10 cellular contexts compared by ENCODE assay signal in genomic region chr22:30277547-30278344, GRCh38. TPM values are rescaled to one million over a fixed set of nuclear protein-coding genes. Genes with fewer than 3 reads are reported as not detected.
DNase-seq lines count a peak whose midpoint lies in the region; ATAC-seq, FAIRE-seq and TF ChIP-seq lines count a peak whose summit lies in the region.
"Had no signal": no experiment of that assay in that cellular context is flagged by ENCODE, and none has a peak within 500 bp of the region (broad histone marks: within the 10 kb centered on the region; RNA-seq: fewer than 3 reads in every experiment).

No MANE protein-coding gene starts in this region.

- TF ChIP-seq EP300 in H1 (IDR thresholded peaks at IDR 0.05; ENCODE audit: borderline replicate concordance in 1 of 2, low read depth in 2 of 2, low read length in 2 of 2): no peak

- TF ChIP-seq CTCF in H1 (IDR thresholded peaks at IDR 0.05; ENCODE audit: control extremely low read depth in 1 of 3, insufficient read depth in 1 of 3, low read depth in 1 of 3, low read length in 3 of 3) (no peak), nephron (IDR thresholded peaks at IDR 0.05; ENCODE audit: unreplicated experiment in 3 of 3) (no peak), MM.1S (IDR thresholded peaks at IDR 0.05; ENCODE audit: low read length) (no peak)

- ATAC-seq in GM19351 (IDR thresholded peaks at IDR 0.05; ENCODE audit: unreplicated experiment) (no peak), GM18519 (IDR thresholded peaks at IDR 0.05; ENCODE audit: low FRiP score, unreplicated experiment) (no peak)
- ATAC-seq: activated T-cell treated with anti-CD3 and anti-CD28 coated beads, Interleukin-2, amount 50 U/mL, for 4 hours had no signal

- no peaks in the 10 kb centered on the region for H3K79me1 ChIP-seq in H1 (ENCODE audit: low read depth, low read length)

- no peak overlapping the region for H3K4ac ChIP-seq in H1 (replicated peaks; ENCODE audit: insufficient read length, low read depth, low read length)

- no peak overlapping the region for H3K23ac ChIP-seq in H1 (ENCODE audit: insufficient read length)

- no peaks in the 10 kb centered on the region for H3K9me3 Mint-ChIP-seq in nephron
- H3K9me3 Mint-ChIP-seq: activated T-cell treated with anti-CD3 and anti-CD28 coated beads, Interleukin-2, amount 50 U/mL, for 4 hours had no signal

- H2BK15ac ChIP-seq in H1 (ENCODE audit: low read length): no peak overlapping the region; the same call in 1 of the 2 replicates

- H4K20me1 ChIP-seq in H1 (replicated peaks in 1 of 2; ENCODE audit: control insufficient read depth in 1 of 2, insufficient read depth in 2 of 2, low read length in 2 of 2): no peaks in the 10 kb centered on the region
- no peaks in the 10 kb centered on the region for H4K20me1 ChIP-seq in MM.1S (ENCODE audit: insufficient read depth, low read length)

- H3K9ac ChIP-seq in H1 (replicated peaks in 1 of 4; ENCODE audit: extremely low read depth in 1 of 4, low read depth in 3 of 4, low read length in 3 of 4) (no peak overlapping the region), MM.1S (ENCODE audit: low read length) (no peak overlapping the region)

- H3K27ac ChIP-seq in H1 (ENCODE audit: low read depth, low read length) (no peak overlapping the region), MM.1S (ENCODE audit: low read length) (no peak overlapping the region)

- no peaks in the 10 kb centered on the region for H3K36me3 Mint-ChIP-seq in nephron (ENCODE audit: low read depth)

- TF ChIP-seq POLR2A in H1 (IDR thresholded peaks at IDR 0.05; ENCODE audit: control extremely low read depth in 1 of 2, low read depth in 2 of 2, low read length in 2 of 2): no peak

- no peaks in the 10 kb centered on the region; the same call in 1 of the 2 replicates for H3K23me2 ChIP-seq in H1 (ENCODE audit: low read depth, low read length)

- no peak for TF ChIP-seq RAD21 in H1 (IDR thresholded peaks at IDR 0.05 in 1 of 2, conservative IDR thresholded peaks at IDR 0.05 in 1 of 2; ENCODE audit: low read depth in 2 of 2, low read length in 2 of 2)

- H4K91ac ChIP-seq in H1 (replicated peaks; ENCODE audit: insufficient read length, low read length): peak overlapping the region; percentile 79

- peak overlapping the region; percentile 62; the same call in 1 of the 2 replicates for H3K18ac ChIP-seq in H1 (ENCODE audit: extremely low read depth, low read length)

- H3K4me1 Mint-ChIP-seq in nephron: peaks cover 16% of the 10 kb centered on the region

- no peak overlapping the region for H2AFZ ChIP-seq in H1 (ENCODE audit: low read length)
- no peak overlapping the region for H2AFZ ChIP-seq in MM.1S (ENCODE audit: low read length)

- peak overlapping the region; percentile 13 to 37; a peak in 1 of 4 replicates for H3K4me2 ChIP-seq in H1 (ENCODE audit: insufficient read depth in 1 of 2, low read depth in 2 of 2, low read length in 2 of 2)
- H3K4me2 ChIP-seq in MM.1S (ENCODE audit: low read depth, low read length): no peak overlapping the region

- H2BK5ac ChIP-seq in H1 (ENCODE audit: low read depth, low read length): peak overlapping the region; percentile 80; the same call in 1 of the 2 replicates

- H2BK12ac ChIP-seq in H1 (ENCODE audit: low read depth, low read length): peak overlapping the region; percentile 29; the same call in 1 of the 2 replicates

- WGBS in H1 (ENCODE audit: extremely low coverage in 1 of 2, insufficient coverage in 1 of 2, insufficient read length in 1 of 2, insufficient replicate concordance in 2 of 2, low coverage in 1 of 2, low lambda C conversion rate in 2 of 2, missing lambda C conversion rate in 1 of 2), 2 experiments: 86% methylated on average over 14 of the region's 14 CpGs; no CpG with 5 or more reads in 1 of the 2 experiments

- H3K9me2 ChIP-seq in MM.1S (replicated peaks; ENCODE audit: insufficient read depth, low read length): no peaks in the 10 kb centered on the region

- no peak for FAIRE-seq in H1 (lab: Jason Lieb, UNC)

- POLR2A ChIA-PET in H1 (lab: Charles Lee; ENCODE audit: partially characterized antibody): interaction anchor here (1.1 to 1.2 kb wide), 4 partner anchors 11 to 119 kb away, joined by 3 to 4 read pairs (median 3); partner anchors contain the start of genes CASTOR1 and SEC14L2

- H4K8ac ChIP-seq in H1 (ENCODE audit: extremely low read depth, insufficient read depth, low read length): no peak overlapping the region

- H2BK120ac ChIP-seq in H1 (replicated peaks; ENCODE audit: low read depth, low read length): no peak overlapping the region

- H3K56ac ChIP-seq in H1 (replicated peaks; ENCODE audit: insufficient read length, low read depth, low read length): no peak overlapping the region

- CTCF ChIA-PET in H1 (lab: Charles Lee; ENCODE audit: partially characterized antibody): interaction anchor here (0.9 to 5.3 kb wide), 7 partner anchors 10 to 91 kb away, joined by 3 to 35 read pairs (median 6); partner anchors contain the start of genes CASTOR1 and TBC1D10A

- DNase-seq in CD1c-positive myeloid dendritic cell (ENCODE audit: extremely low spot score) (peak; percentile 64), NCI-H226 (peak; percentile 26), H1 (ENCODE audit: low read depth in 1 of 2, low spot score in 2 of 2) (no peak), NCI-H510A (lab: John Stamatoyannopoulos, UW) (no peak), MM.1S (no peak)
- DNase-seq: activated T-cell treated with anti-CD3 and anti-CD28 coated beads, Interleukin-2, amount 50 U/mL, for 4 hours; NCI-H1092 treated with DMSO at 0.1 percent for 48 hours had no signal

- no peak overlapping the region for H2AK5ac ChIP-seq in H1 (ENCODE audit: low read depth, low read length)

- H3K79me2 ChIP-seq in H1 (ENCODE audit: control insufficient read depth in 1 of 2, insufficient read depth in 2 of 2, low read length in 2 of 2) (no peaks in the 10 kb centered on the region), MM.1S (ENCODE audit: low read length) (no peaks in the 10 kb centered on the region)

- H3K36me3 ChIP-seq in H1 (ENCODE audit: control insufficient read depth in 2 of 4, insufficient read depth in 4 of 4, low read length in 3 of 4) (no peaks in the 10 kb centered on the region), MM.1S (replicated peaks; ENCODE audit: insufficient read depth, low read length) (no peaks in the 10 kb centered on the region)

- H3K4me3 ChIP-seq in H1 (ENCODE audit: extremely low read depth in 1 of 4, insufficient read depth in 2 of 4, low read depth in 3 of 4, low read length in 4 of 4) (no peak overlapping the region), MM.1S (ENCODE audit: low read length) (no peak overlapping the region)

- no peak overlapping the region for H4K5ac ChIP-seq in H1 (ENCODE audit: insufficient read length, low read depth, low read length)

- no peak overlapping the region for H3K14ac ChIP-seq in H1 (ENCODE audit: insufficient read length)

- H3K27me3 Mint-ChIP-seq in nephron (ENCODE audit: low read depth): peaks cover 4% of the 10 kb centered on the region

- H2BK20ac ChIP-seq in H1 (ENCODE audit: low read length): no peak overlapping the region; the same call in 1 of the 2 replicates

- no peaks in the 10 kb centered on the region for H3F3A ChIP-seq in MM.1S (ENCODE audit: insufficient read depth, low read length)

- no peaks in the 10 kb centered on the region for H3K9me3 ChIP-seq in H1 (ENCODE audit: insufficient read depth in 2 of 2, low read depth in 1 of 2, low read length in 1 of 2)
- H3K9me3 ChIP-seq in MM.1S (replicated peaks; ENCODE audit: insufficient read depth, low read length): no peaks in the 10 kb centered on the region

- no peaks in the 10 kb centered on the region; a peak in 1 of 7 replicates for H3K27me3 ChIP-seq in H1 (replicated peaks in 1 of 4; ENCODE audit: control insufficient read depth in 3 of 4, extremely low read depth in 1 of 4, insufficient read depth in 3 of 4, low read length in 3 of 4)
- H3K27me3 ChIP-seq in MM.1S (replicated peaks; ENCODE audit: insufficient read depth, low read length): peaks cover 24% of the 10 kb centered on the region

- peak overlapping the region; percentile 60 to 91 (median 69) for H3K27ac Mint-ChIP-seq in nephron

- H3K4me1 ChIP-seq in H1 (replicated peaks in 1 of 4; ENCODE audit: control insufficient read depth in 3 of 4, insufficient read depth in 4 of 4, low read length in 3 of 4) (peaks cover 0 to 10% (median 3%) of the 10 kb centered on the region in 4 experiments; a peak in 3 of 7 replicates), MM.1S (ENCODE audit: low read length) (peaks cover 3% of the 10 kb centered on the region; the same call in 1 of the 2 replicates)

- H3K4me3 Mint-ChIP-seq in nephron: no peak overlapping the region
- H3K4me3 Mint-ChIP-seq: activated T-cell treated with anti-CD3 and anti-CD28 coated beads, Interleukin-2, amount 50 U/mL, for 4 hours had no signal

RNA-seq across cellular contexts. Expression of gene OSM, which starts 11.1 kb away (rescaled TPM):
- total RNA-seq in H1 (2021; fragmentation: NEBNext Ultra II Directional; extraction: Animal tissue kit (Norgen Biotek cat#: 25700)): not detected in 2 replicates
- polyA plus RNA-seq in H1 (2011; rRNA removed): not detected in 2 replicates
- not detected for polyA plus RNA-seq in H1 (2011; cell fraction: cytosol; rRNA removed)
- polyA plus RNA-seq in H1 (2011; cell fraction: nucleus; rRNA removed): not detected
- not detected in 4 replicates for polyA plus RNA-seq in H1 (2012, experiment 1 of 2)
- not detected for polyA plus RNA-seq in H1 (2012, experiment 2 of 2)
- polyA plus RNA-seq in H1 (2013, experiment 1 of 2): not detected
- not detected for polyA plus RNA-seq in H1 (2013, experiment 2 of 2)
- not detected in 2 replicates for polyA minus RNA-seq in H1 (2011; rRNA and poly(A)+ RNA removed)
- polyA minus RNA-seq in H1 (2011; cell fraction: cytosol; rRNA and poly(A)+ RNA removed): not detected
- polyA minus RNA-seq in H1 (2011; cell fraction: nucleus; rRNA and poly(A)+ RNA removed): not detected

RNA-seq across cellular contexts. Expression of gene CASTOR1, which starts 11.6 kb away (rescaled TPM):
- 8.4 and 10.3 TPM in 2 replicates for total RNA-seq in H1 (2021; fragmentation: NEBNext Ultra II Directional; extraction: Animal tissue kit (Norgen Biotek cat#: 25700))
- polyA plus RNA-seq in H1 (2011; rRNA removed): 36.0 and 44.6 TPM in 2 replicates
- polyA plus RNA-seq in H1 (2011; cell fraction: cytosol; rRNA removed): 22.6 TPM
- 27.5 TPM for polyA plus RNA-seq in H1 (2011; cell fraction: nucleus; rRNA removed)
- 3.7 to 12.4 TPM (median 11.3 TPM) in 4 replicates for polyA plus RNA-seq in H1 (2012, experiment 1 of 2)
- polyA plus RNA-seq in H1 (2012, experiment 2 of 2): 10.9 TPM
- polyA plus RNA-seq in H1 (2013, experiment 1 of 2): 9.5 TPM
- 10.2 TPM for polyA plus RNA-seq in H1 (2013, experiment 2 of 2)
- polyA minus RNA-seq in H1 (2011; rRNA and poly(A)+ RNA removed): 8.2 and 8.5 TPM in 2 replicates
- polyA minus RNA-seq in H1 (2011; cell fraction: cytosol; rRNA and poly(A)+ RNA removed): 3.8 TPM
- 8.7 TPM for polyA minus RNA-seq in H1 (2011; cell fraction: nucleus; rRNA and poly(A)+ RNA removed)

RNA-seq across cellular contexts. Expression of gene LIF, which starts 31.2 kb away (rescaled TPM):
- total RNA-seq in H1 (2021; fragmentation: NEBNext Ultra II Directional; extraction: Animal tissue kit (Norgen Biotek cat#: 25700)): 3.3 and 3.5 TPM in 2 replicates
- 3.3 and 4.1 TPM in 2 replicates for polyA plus RNA-seq in H1 (2011; rRNA removed)
- 4.0 TPM for polyA plus RNA-seq in H1 (2011; cell fraction: cytosol; rRNA removed)
- 16.5 TPM for polyA plus RNA-seq in H1 (2011; cell fraction: nucleus; rRNA removed)
- 3.5 to 4.5 TPM (median 3.9 TPM) in 4 replicates for polyA plus RNA-seq in H1 (2012, experiment 1 of 2)
- polyA plus RNA-seq in H1 (2012, experiment 2 of 2): 2.9 TPM
- polyA plus RNA-seq in H1 (2013, experiment 1 of 2): 2.2 TPM
- polyA plus RNA-seq in H1 (2013, experiment 2 of 2): 1.8 TPM
- 9.4 and 9.6 TPM in 2 replicates for polyA minus RNA-seq in H1 (2011; rRNA and poly(A)+ RNA removed)
- 6.2 TPM for polyA minus RNA-seq in H1 (2011; cell fraction: cytosol; rRNA and poly(A)+ RNA removed)
- polyA minus RNA-seq in H1 (2011; cell fraction: nucleus; rRNA and poly(A)+ RNA removed): 4.6 TPM

RNA-seq across cellular contexts. Expression of gene TBC1D10A, which starts 49.0 kb away (rescaled TPM):
- 5.4 and 6.5 TPM in 2 replicates for total RNA-seq in H1 (2021; fragmentation: NEBNext Ultra II Directional; extraction: Animal tissue kit (Norgen Biotek cat#: 25700))
- polyA plus RNA-seq in H1 (2011; rRNA removed): 7.0 and 11.3 TPM in 2 replicates
- 7.8 TPM for polyA plus RNA-seq in H1 (2011; cell fraction: cytosol; rRNA removed)
- polyA plus RNA-seq in H1 (2011; cell fraction: nucleus; rRNA removed): 14.8 TPM
- 4.7 to 6.8 TPM (median 5.5 TPM) in 4 replicates for polyA plus RNA-seq in H1 (2012, experiment 1 of 2)
- 7.3 TPM for polyA plus RNA-seq in H1 (2012, experiment 2 of 2)
- polyA plus RNA-seq in H1 (2013, experiment 1 of 2): 3.7 TPM
- polyA plus RNA-seq in H1 (2013, experiment 2 of 2): 3.1 TPM
- polyA minus RNA-seq in H1 (2011; rRNA and poly(A)+ RNA removed): 5.0 and 6.8 TPM in 2 replicates
- polyA minus RNA-seq in H1 (2011; cell fraction: cytosol; rRNA and poly(A)+ RNA removed): 3.7 TPM
- 7.8 TPM for polyA minus RNA-seq in H1 (2011; cell fraction: nucleus; rRNA and poly(A)+ RNA removed)

Comparison
In these comparisons a context has a peak if more than half of its experiments do, and no peak if none do; other contexts are left out.
1. DNase-seq: peak in CD1c-positive myeloid dendritic cell (single experiment) and NCI-H226 (single experiment); none in H1 (0 of 2), NCI-H510A (single experiment) and MM.1S (single experiment).